ENCODE assay signal across 18 cellular contexts in the genomic region with DNA sequence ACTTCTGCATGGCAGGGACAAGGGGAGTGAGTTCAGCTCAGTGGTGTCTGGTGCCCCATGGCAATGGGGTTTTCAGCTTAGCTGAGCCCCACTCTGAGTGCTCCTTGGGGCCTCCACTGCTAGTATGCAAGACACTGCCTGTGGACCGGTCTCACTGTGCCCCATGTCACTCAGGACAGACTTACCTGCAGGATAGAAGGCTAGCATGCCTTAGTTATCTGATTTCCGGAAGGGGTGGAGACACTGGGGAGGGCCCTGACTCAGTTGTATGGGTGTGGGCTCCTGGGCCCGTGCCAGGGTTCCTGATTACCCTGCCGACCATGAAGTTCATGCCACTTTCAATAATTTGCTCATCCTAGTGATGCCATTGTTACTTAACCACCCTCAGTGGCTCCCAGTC. TPM values are rescaled to one million over a fixed set of nuclear protein-coding genes. Genes with fewer than 3 reads are reported as not detected.
DNase-seq lines count a peak whose midpoint lies in the region; ATAC-seq and TF ChIP-seq lines count a peak whose summit lies in the region.
"Had no signal": no experiment of that assay in that cellular context is flagged by ENCODE, and none has a peak within 500 bp of the region (broad histone marks: within the 10 kb centered on the region; RNA-seq: fewer than 3 reads in every experiment).

No MANE protein-coding gene starts in this region.

- no peaks in the 10 kb centered on the region for H3K9me3 Mint-ChIP-seq in stimulated activated effector memory CD8-positive, alpha-beta T cell treated with anti-CD3 and anti-CD28 coated beads, Interleukin-12 subunit alpha, Interleukin-12 subunit beta, amount 100 ng/mL, for 72 hours
- H3K9me3 Mint-ChIP-seq: CD8-positive, alpha-beta T cell; H9 had no signal

- no peak overlapping the region for H2AK5ac ChIP-seq in neuronal stem cell (ENCODE audit: low read depth, low read length)

- H4K91ac ChIP-seq in neuronal stem cell (ENCODE audit: low read depth, low read length, poor library complexity): no peak overlapping the region

- no peak overlapping the region for H2BK120ac ChIP-seq in neuronal stem cell (ENCODE audit: low read depth, low read length)

- H3K27ac Mint-ChIP-seq in stimulated activated effector memory CD8-positive, alpha-beta T cell treated with anti-CD3 and anti-CD28 coated beads, Interleukin-12 subunit alpha, Interleukin-12 subunit beta, amount 100 ng/mL, for 72 hours: no peak overlapping the region
- H3K27ac Mint-ChIP-seq: CD14-positive monocyte; CD8-positive, alpha-beta T cell; H9 had no signal

- H2AFZ ChIP-seq in neuronal stem cell (ENCODE audit: low read length): no peak overlapping the region

- no peak overlapping the region for H3K18ac ChIP-seq in neuronal stem cell (ENCODE audit: low read length)

- H3K9ac ChIP-seq in neuronal stem cell (ENCODE audit: low read depth, low read length, poor library complexity): no peak overlapping the region

- H2BK15ac ChIP-seq in neuronal stem cell (ENCODE audit: low read length): no peak overlapping the region

- H4K8ac ChIP-seq in neuronal stem cell (ENCODE audit: low read depth, low read length): no peak overlapping the region

- H3K23ac ChIP-seq in neuronal stem cell (ENCODE audit: low read depth, low read length, poor library complexity): peak overlapping the region; percentile 57

- H3K36me3 Mint-ChIP-seq in stimulated activated effector memory CD8-positive, alpha-beta T cell treated with anti-CD3 and anti-CD28 coated beads, Interleukin-12 subunit alpha, Interleukin-12 subunit beta, amount 100 ng/mL, for 72 hours: no peaks in the 10 kb centered on the region
- H3K36me3 Mint-ChIP-seq: CD14-positive monocyte; CD8-positive, alpha-beta T cell had no signal

- H3K4me1 Mint-ChIP-seq in stimulated activated effector memory CD8-positive, alpha-beta T cell treated with anti-CD3 and anti-CD28 coated beads, Interleukin-12 subunit alpha, Interleukin-12 subunit beta, amount 100 ng/mL, for 72 hours: peaks cover 12% of the 10 kb centered on the region

- no peak overlapping the region for H3K14ac ChIP-seq in neuronal stem cell (ENCODE audit: low read length)

- no peak overlapping the region for H3K4me3 Mint-ChIP-seq in stimulated activated effector memory CD8-positive, alpha-beta T cell treated with anti-CD3 and anti-CD28 coated beads, Interleukin-12 subunit alpha, Interleukin-12 subunit beta, amount 100 ng/mL, for 72 hours
- H3K4me3 Mint-ChIP-seq: CD14-positive monocyte; CD8-positive, alpha-beta T cell; H9 had no signal

- no peaks in the 10 kb centered on the region for H3K9me3 ChIP-seq in right atrium auricular region
- H3K9me3 ChIP-seq in left ventricle myocardium inferior (replicated peaks): no peaks in the 10 kb centered on the region
- H3K9me3 ChIP-seq in neuronal stem cell (replicated peaks in 1 of 2; ENCODE audit: control insufficient read depth in 2 of 2, insufficient read depth in 1 of 2, low read depth in 1 of 2, low read length in 2 of 2): no peaks in the 10 kb centered on the region

- H2BK5ac ChIP-seq in neuronal stem cell (ENCODE audit: low read length): no peak overlapping the region

- DNase-seq in right atrium auricular region (ENCODE audit: low spot score) (peak; percentile 53), left ventricle myocardium inferior (no peak), kidney tubule cell (ENCODE audit: low spot score) (peak; percentile 34), neuronal stem cell (ENCODE audit: low spot score) (no peak), occipital lobe (lab: John Stamatoyannopoulos, UW) (no peak), left lobe of liver (ENCODE audit: low spot score) (no peak), NCI-H2196 (lab: John Stamatoyannopoulos, UW; ENCODE audit: unreplicated experiment) (no peak)
- DNase-seq in stimulated activated effector memory CD8-positive, alpha-beta T cell treated with anti-CD3 and anti-CD28 coated beads, Interleukin-12 subunit alpha, Interleukin-12 subunit beta, amount 100 ng/mL, for 72 hours (ENCODE audit: low spot score in 2 of 2): no peak
- DNase-seq: CD8-positive, alpha-beta T cell; COR-L47; DMS53; GOT3; H9 had no signal

- H3K4me2 ChIP-seq in neuronal stem cell (ENCODE audit: insufficient read depth, low read length, poor library complexity, severe bottlenecking): no peak overlapping the region

- no CpG with 5 or more reads among the region's 4 CpGs for WGBS in neuronal stem cell (ENCODE audit: extremely low coverage in 2 of 2, insufficient read length in 2 of 2, insufficient replicate concordance in 1 of 2), 2 donors

- H3K36me3 ChIP-seq in right atrium auricular region (no peaks in the 10 kb centered on the region), left ventricle myocardium inferior (no peaks in the 10 kb centered on the region), neuronal stem cell (replicated peaks in 1 of 2; ENCODE audit: control insufficient read depth in 2 of 2, insufficient read depth in 2 of 2, low read length in 2 of 2) (no peaks in the 10 kb centered on the region)

- H3K27ac ChIP-seq in right atrium auricular region: no peak overlapping the region
- no peak overlapping the region for H3K27ac ChIP-seq in left ventricle myocardium inferior (replicated peaks)
- no peak overlapping the region for H3K27ac ChIP-seq in neuronal stem cell (replicated peaks; ENCODE audit: low read length)
- H3K27ac ChIP-seq: 22Rv1, HL-60 had no signal

- no peak for TF ChIP-seq CTCF in right atrium auricular region (IDR thresholded peaks at IDR 0.05)
- no peak for TF ChIP-seq CTCF in left ventricle myocardium inferior (IDR thresholded peaks at IDR 0.05; ENCODE audit: borderline replicate concordance)

- H3K4me3 ChIP-seq in right atrium auricular region (no peak overlapping the region), left ventricle myocardium inferior (no peak overlapping the region), neuronal stem cell (ENCODE audit: low read length in 2 of 2) (no peak overlapping the region)

- no peak for ATAC-seq in left lobe of liver
- no peak for ATAC-seq in stimulated activated effector memory CD8-positive, alpha-beta T cell treated with anti-CD3 and anti-CD28 coated beads, Interleukin-12 subunit alpha, Interleukin-12 subunit beta, amount 100 ng/mL, for 72 hours
- ATAC-seq: CD8-positive, alpha-beta T cell had no signal

- H3K4me1 ChIP-seq in right atrium auricular region: peaks cover 0 to 11% of the 10 kb centered on the region in 2 donors
- H3K4me1 ChIP-seq in left ventricle myocardium inferior: peaks cover 13% of the 10 kb centered on the region
- peaks cover 0 to 5% of the 10 kb centered on the region in 2 donors for H3K4me1 ChIP-seq in neuronal stem cell (ENCODE audit: control insufficient read depth in 2 of 2, insufficient read depth in 1 of 2, low read depth in 1 of 2, low read length in 2 of 2)

- no peaks in the 10 kb centered on the region for H3K79me1 ChIP-seq in neuronal stem cell (ENCODE audit: low read depth, low read length)

- peaks cover 0 to 9% of the 10 kb centered on the region in 2 donors for H3K27me3 ChIP-seq in right atrium auricular region
- peaks cover 46% of the 10 kb centered on the region for H3K27me3 ChIP-seq in left ventricle myocardium inferior (ENCODE audit: low read depth)
- peaks cover 11 to 42% (median 23%) of the 10 kb centered on the region in 3 experiments for H3K27me3 ChIP-seq in neuronal stem cell (ENCODE audit: control insufficient read depth in 3 of 3, insufficient read depth in 3 of 3, low read depth in 1 of 3, low read length in 3 of 3)

- intact Hi-C loops in left ventricle myocardium inferior (cut with micrococcal nuclease): no loop called here

- H2BK12ac ChIP-seq in neuronal stem cell (ENCODE audit: low read length): no peak overlapping the region

- H3K4ac ChIP-seq in neuronal stem cell (ENCODE audit: low read length): no peak overlapping the region

RNA-seq across cellular contexts. Expression of gene SLC6A20, which starts 4.3 kb away (rescaled TPM):
- not detected for total RNA-seq in right atrium auricular region
- total RNA-seq in left ventricle myocardium inferior: not detected
- not detected for polyA plus RNA-seq in neuronal stem cell (2013, experiment 1 of 2)
- not detected for polyA plus RNA-seq in neuronal stem cell (2013, experiment 2 of 2)
- total RNA-seq in occipital lobe: 2.7 TPM
- 0.08 TPM for total RNA-seq in left lobe of liver
- total RNA-seq: A673 had no signal
- polyA plus RNA-seq: BJ, CD14-positive monocyte had no signal

RNA-seq across cellular contexts. Expression of gene LZTFL1, which starts 41.3 kb away (rescaled TPM):
- total RNA-seq in right atrium auricular region (1 to 10 TPM; 8.3 to 8.9 TPM), left ventricle myocardium inferior (7.4 TPM), occipital lobe (26.5 TPM), left lobe of liver (7.7 TPM)
- polyA plus RNA-seq in neuronal stem cell (2013, experiment 1 of 2): 32.7 TPM
- polyA plus RNA-seq in neuronal stem cell (2013, experiment 2 of 2): 34.2 TPM

Comparison
In these comparisons a context has a peak if more than half of its experiments do, and no peak if none do; other contexts are left out.
1. DNase-seq: peak in right atrium auricular region (single experiment) and kidney tubule cell (single experiment); none in left ventricle myocardium inferior (single experiment), neuronal stem cell (single experiment), occipital lobe (single experiment), left lobe of liver (single experiment), stimulated activated effector memory CD8-positive, alpha-beta T cell treated with anti-CD3 and anti-CD28 coated beads, Interleukin-12 subunit alpha, Interleukin-12 subunit beta, amount 100 ng/mL, for 72 hours (0 of 2) and NCI-H2196 (single experiment).